In the genomic region with DNA sequence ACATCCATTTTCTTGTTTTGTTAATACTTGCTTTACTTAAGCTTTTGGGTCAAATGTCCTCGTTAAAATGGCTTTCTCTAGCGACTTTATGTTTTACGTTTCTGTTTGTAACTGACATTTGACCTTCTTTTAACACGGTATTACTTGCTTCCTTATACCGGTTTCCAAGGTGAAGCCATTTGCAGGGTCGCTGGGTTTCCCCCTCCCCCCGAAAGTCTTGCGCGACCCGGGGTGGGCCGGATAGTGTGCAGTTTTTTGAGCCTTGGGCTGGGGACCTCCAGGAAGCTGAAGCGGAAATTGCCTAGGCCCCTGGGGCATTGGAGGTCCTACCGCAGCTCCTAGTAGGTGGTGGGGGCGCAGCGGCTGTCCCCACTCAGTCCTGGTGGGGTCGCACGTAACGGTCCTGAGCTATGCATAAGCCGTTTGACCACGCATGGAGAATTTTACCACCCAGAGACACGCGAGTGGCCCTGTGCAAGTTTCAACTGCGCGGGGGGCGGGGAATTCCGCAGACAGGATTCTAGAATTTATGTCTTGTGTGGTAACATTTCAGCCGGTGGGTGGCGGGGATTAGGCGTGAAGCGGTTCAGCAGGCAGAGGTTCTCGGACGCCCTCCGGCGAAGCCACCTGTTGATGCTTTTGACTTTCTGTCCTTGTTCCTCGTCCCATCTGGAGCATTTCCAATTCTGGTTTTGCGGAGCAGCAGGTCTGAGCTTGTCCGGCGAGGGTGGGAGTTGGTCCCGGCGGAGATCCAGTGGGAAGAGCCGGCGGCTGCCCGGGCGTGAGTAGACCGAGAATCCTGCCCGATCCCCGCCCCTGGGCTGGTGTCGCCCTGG, we compare ENCODE assay signal across 8 cellular contexts. TPM values are rescaled to one million over a fixed set of nuclear protein-coding genes. Genes with fewer than 3 reads are reported as not detected.
DNase-seq lines count a peak whose midpoint lies in the region; ATAC-seq and TF ChIP-seq lines count a peak whose summit lies in the region.

No MANE protein-coding gene starts in this region.

- 0% methylated on average over 48 of the region's 48 CpGs for WGBS in lung, 2 donors

- peaks cover 24 to 33% of the 10 kb centered on the region in 2 donors for H3K4me1 ChIP-seq in duodenal mucosa (ENCODE audit: control insufficient read depth in 1 of 2, insufficient read depth in 2 of 2, low read length in 2 of 2)
- peaks cover 6 to 7% of the 10 kb centered on the region in 2 donors for H3K4me1 ChIP-seq in lung (ENCODE audit: control insufficient read depth in 2 of 2, insufficient read depth in 2 of 2, low read length in 2 of 2)

- H3K9me3 ChIP-seq in duodenal mucosa (ENCODE audit: control insufficient read depth in 1 of 2, low read length in 2 of 2) (no peaks in the 10 kb centered on the region), lung (ENCODE audit: control insufficient read depth in 2 of 2, insufficient read depth in 1 of 2, low read length in 1 of 2) (no peaks in the 10 kb centered on the region)

- H3K9ac ChIP-seq in duodenal mucosa (ENCODE audit: low read depth in 1 of 2, low read length in 2 of 2): peak overlapping the region; percentile 93 to 98

- peaks cover 6 to 8% of the 10 kb centered on the region in 2 donors for H3K36me3 ChIP-seq in duodenal mucosa (ENCODE audit: control insufficient read depth in 1 of 2, insufficient read depth in 2 of 2, low read length in 2 of 2)
- peaks cover 0 to 3% of the 10 kb centered on the region in 2 donors for H3K36me3 ChIP-seq in lung (ENCODE audit: control insufficient read depth in 2 of 2, insufficient read depth in 2 of 2, low read length in 2 of 2)

- H3K27me3 ChIP-seq in duodenal mucosa (ENCODE audit: control insufficient read depth in 1 of 2, insufficient read depth in 2 of 2, low read length in 2 of 2) (no peaks in the 10 kb centered on the region), lung (ENCODE audit: control insufficient read depth, insufficient read depth) (no peaks in the 10 kb centered on the region)

- H3K4me3 ChIP-seq in AG09309 (ENCODE audit: control insufficient read depth, low read depth, low read length) (peak overlapping the region; percentile 82), duodenal mucosa (ENCODE audit: low read depth in 1 of 2, low read length in 2 of 2) (peak overlapping the region; percentile 82 to 95), lung (peak overlapping the region; percentile 93)

- ATAC-seq in HG03064 (IDR thresholded peaks at IDR 0.05; ENCODE audit: low read depth, unreplicated experiment) (peak; percentile 42), lung (ENCODE audit: insufficient read depth, low FRiP score) (peak; percentile 32)

- H3K27ac ChIP-seq in duodenal mucosa (ENCODE audit: low read depth, low read length) (peak overlapping the region; percentile 99), lung (ENCODE audit: low read depth in 1 of 2, low read length in 1 of 2) (peak overlapping the region; percentile 99 to 100)

- DNase-seq in AG09309 (ENCODE audit: low read depth) (peak; percentile 51), NCI-H446 treated with DMSO at 0.1 percent for 48 hours (lab: John Stamatoyannopoulos, UW) (peak; percentile 74), lung (ENCODE audit: low spot score) (peak; percentile 89)
- peak; percentile 89 to 92 for DNase-seq in activated CD4-positive, alpha-beta T cell treated with anti-CD3 and anti-CD28 coated beads, Interleukin-2, amount 50 U/mL, for 48 hours
- DNase-seq in stimulated activated CD8-positive, alpha-beta memory T cell treated with anti-CD3 and anti-CD28 coated beads, Interleukin-15, amount 100 ng/mL, for 1 hour (ENCODE audit: low read depth): peak; percentile 76

- TF ChIP-seq POLR2A in GM18526 (IDR thresholded peaks at IDR 0.05; ENCODE audit: extremely low read depth, insufficient read length): peak; percentile 75

- TF ChIP-seq CTCF in AG09309 (IDR thresholded peaks at IDR 0.05; ENCODE audit: control insufficient read depth, insufficient read depth, low read depth, low read length, missing control alignments) (peak; percentile 48), lung (IDR thresholded peaks at IDR 0.05; ENCODE audit: control extremely low read depth, extremely low read depth) (no peak)

RNA-seq across cellular contexts. Expression of a gene that starts 2.4 kb away (rescaled TPM):
- 100 to 1,000 TPM; 294 to 345 TPM for total RNA-seq in lung
- polyA plus RNA-seq in lung: 100 to 1,000 TPM; 101 to 182 TPM

RNA-seq across cellular contexts. Expression of a gene that starts 46.5 kb away (rescaled TPM):
- 10 to 100 TPM; 46.2 to 71.5 TPM for total RNA-seq in lung
- 10 to 100 TPM; 86.7 to 87.5 TPM for polyA plus RNA-seq in lung

RNA-seq across cellular contexts. Expression of a gene that starts 46.9 kb away (rescaled TPM):
- total RNA-seq in lung: 10 to 100 TPM; 25.2 to 36.4 TPM
- 1 to 10 TPM; 5.7 to 6.7 TPM for polyA plus RNA-seq in lung

Comparison
In these comparisons a context has a peak if more than half of its experiments do, and no peak if none do; other contexts are left out.
1. Peak in every context shown above with its lines: DNase-seq, ATAC-seq, H3K4me3 ChIP-seq and H3K27ac ChIP-seq.